ENCODE assay signal across 8 cellular contexts in the genomic region with DNA sequence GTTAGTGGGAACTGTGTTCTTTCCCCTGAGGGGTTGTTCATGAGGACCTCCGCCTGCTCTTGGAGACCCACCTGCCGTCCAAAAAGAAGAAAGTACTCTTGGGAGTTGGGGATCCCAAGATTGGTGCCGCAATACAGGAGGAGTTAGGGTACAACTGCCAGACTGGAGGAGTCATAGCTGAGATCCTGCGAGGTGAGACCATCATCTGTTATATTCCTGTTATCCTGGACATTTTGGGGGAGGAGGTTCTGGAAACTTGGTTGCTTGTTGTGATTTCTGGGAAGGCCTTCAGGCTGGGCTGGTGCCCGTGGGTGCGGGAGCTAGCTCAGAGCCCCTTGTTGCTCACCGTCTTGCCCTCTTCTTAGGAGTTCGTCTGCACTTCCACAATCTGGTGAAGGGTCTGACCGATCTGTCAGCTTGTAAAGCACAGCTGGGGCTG. TPM values are rescaled to one million over a fixed set of nuclear protein-coding genes. Genes with fewer than 3 reads are reported as not detected.
DNase-seq lines count a peak whose midpoint lies in the region; ATAC-seq and TF ChIP-seq lines count a peak whose summit lies in the region.

No MANE protein-coding gene starts in this region.

- H2AK5ac ChIP-seq in IMR-90 (ENCODE audit: low read depth, low read length) = no peak overlapping the region

- TF ChIP-seq RAD21 in IMR-90 (IDR thresholded peaks at IDR 0.05; ENCODE audit: low read length) = no peak

- no peak for TF ChIP-seq CTCF in CD4-positive, alpha-beta T cell (IDR thresholded peaks at IDR 0.05)
- no peak for TF ChIP-seq CTCF in IMR-90 (conservative IDR thresholded peaks at IDR 0.05; ENCODE audit: low read depth, low read length)
- no peak for TF ChIP-seq CTCF in brain (conservative IDR thresholded peaks at IDR 0.05)
- no peak for TF ChIP-seq CTCF in vagina (IDR thresholded peaks at IDR 0.05)

- peaks cover 16% of the 10 kb centered on the region for H3K9me1 ChIP-seq in IMR-90 (ENCODE audit: insufficient read depth, low read length)

- H3K36me3 Mint-ChIP-seq in CD4-positive, alpha-beta T cell (ENCODE audit: low read depth) = peaks cover 74% of the 10 kb centered on the region
- peaks cover 59% of the 10 kb centered on the region for H3K36me3 Mint-ChIP-seq in brain

- peaks cover 57% of the 10 kb centered on the region for H4K20me1 ChIP-seq in IMR-90 (ENCODE audit: insufficient read depth, low read length)

- H2BK120ac ChIP-seq in IMR-90 (ENCODE audit: low read depth, low read length) = no peak overlapping the region

- H4K8ac ChIP-seq in IMR-90 (ENCODE audit: low read depth in 2 of 2, low read length in 2 of 2) = 0 out of 4 replicates have a peak overlapping the region, but pooled peaks of 1 of the 2 experiments have one; percentile 2

- no peak overlapping the region for H4K91ac ChIP-seq in IMR-90 (ENCODE audit: insufficient read depth, low read depth, low read length)

- peak overlapping the region; percentile 52 for H2AFZ ChIP-seq in IMR-90 (replicated peaks; ENCODE audit: low read length, poor library complexity)

- WGBS in IMR-90 (ENCODE audit: extremely low coverage in 2 of 2, insufficient read length in 1 of 2), 2 experiments = 95% methylated on average over 5 of the region's 9 CpGs; no CpG with 5 or more reads in 1 of the 2 experiments

- H3K18ac ChIP-seq in IMR-90 (ENCODE audit: low read depth, low read length) = no peak overlapping the region

- no peak overlapping the region for H2BK5ac ChIP-seq in IMR-90 (ENCODE audit: low read depth, low read length, poor library complexity, severe bottlenecking)

- intact Hi-C loops in CD4-positive, alpha-beta T cell (cut with DNase I, micrococcal nuclease) = loop anchor here (5.0 kb wide), 3 partner anchors 132 to 753 kb away; partner anchors contain the start of genes DNAAF9 (in 1 of the 2) and SNRPB (in 1 of the 2)
- intact Hi-C loops in IMR-90 (cut with micrococcal nuclease) (no loop called here), vagina (cut with DNase I) (loop anchor here (10.0 kb wide), 1 partner anchor 120 kb away; the partner anchor contains the start of gene TMC2)

- BruUV-seq in IMR-90 (replicated peaks; lab: Mats Ljungman, UMichigan) = no TSS peak

- in situ Hi-C loops in IMR-90 (cut with MboI; ENCODE audit: low sequenced_read_pairs) = no loop called here

- peak overlapping the region; percentile 76 for H2AK9ac ChIP-seq in IMR-90 (replicated peaks; ENCODE audit: low read depth, low read length, poor library complexity)

- H3K14ac ChIP-seq in IMR-90 (replicated peaks; ENCODE audit: low read depth, low read length) = peak overlapping the region; percentile 87; the same call in 1 of the 2 replicates

- peak overlapping the region; percentile 82 for H3K27ac Mint-ChIP-seq in CD4-positive, alpha-beta T cell
- peak overlapping the region; percentile 55 to 96 (median 66) for H3K27ac Mint-ChIP-seq in brain

- no peak overlapping the region for H3K56ac ChIP-seq in IMR-90 (ENCODE audit: extremely low read depth, insufficient read depth, low read length)

- 0 out of 2 replicates have a peak overlapping the region, but pooled peaks have one; percentile 95 for H3K9ac ChIP-seq in IMR-90 (ENCODE audit: low read depth, low read length)

- no peaks in the 10 kb centered on the region for H3K9me3 ChIP-seq in CD4-positive, alpha-beta T cell (ENCODE audit: control insufficient read depth, low read length)
- H3K9me3 ChIP-seq in IMR-90 (ENCODE audit: control insufficient read depth, insufficient read depth, low read length) (no peaks in the 10 kb centered on the region), muscle layer of duodenum (ENCODE audit: control insufficient read depth in 1 of 2, low read length in 2 of 2) (no peaks in the 10 kb centered on the region), vagina (no peaks in the 10 kb centered on the region)

- peaks cover 55% of the 10 kb centered on the region for H3K36me3 ChIP-seq in IMR-90 (ENCODE audit: control insufficient read depth, insufficient read depth, low read length)
- peaks cover 43 to 54% of the 10 kb centered on the region in 2 donors for H3K36me3 ChIP-seq in muscle layer of duodenum (ENCODE audit: control insufficient read depth in 1 of 2, insufficient read depth in 2 of 2, low read length in 2 of 2)
- peaks cover 3 to 52% of the 10 kb centered on the region in 2 donors for H3K36me3 ChIP-seq in vagina

- H3K27me3 Mint-ChIP-seq in CD4-positive, alpha-beta T cell = no peaks in the 10 kb centered on the region
- peaks cover 3% of the 10 kb centered on the region for H3K27me3 Mint-ChIP-seq in brain

- H3K23ac ChIP-seq in IMR-90 (ENCODE audit: low read depth, low read length) = peak overlapping the region; percentile 92

- no peak for TF ChIP-seq POLR2A in IMR-90 (IDR thresholded peaks at IDR 0.05; ENCODE audit: low read depth, low read length)
- no peak for TF ChIP-seq POLR2A in vagina (IDR thresholded peaks at IDR 0.05)

- H3K4me3 Mint-ChIP-seq in CD4-positive, alpha-beta T cell = peak overlapping the region; percentile 95
- peak overlapping the region; percentile 91 to 94 (median 92) for H3K4me3 Mint-ChIP-seq in brain

- H3K27ac ChIP-seq in CD4-positive, alpha-beta T cell (ENCODE audit: low read depth, low read length) = peak overlapping the region; percentile 8
- no peak overlapping the region for H3K27ac ChIP-seq in IMR-90 (ENCODE audit: insufficient read depth, low read length)
- no peak overlapping the region for H3K27ac ChIP-seq in muscle layer of duodenum (ENCODE audit: low read length)
- H3K27ac ChIP-seq in vagina = no peak overlapping the region

- no peak overlapping the region for H2BK15ac ChIP-seq in IMR-90 (ENCODE audit: low read depth, low read length)

- no peaks in the 10 kb centered on the region for H3K27me3 ChIP-seq in CD4-positive, alpha-beta T cell (ENCODE audit: control insufficient read depth, insufficient read depth, low read length)
- H3K27me3 ChIP-seq in IMR-90 (ENCODE audit: control insufficient read depth, insufficient read depth, low read length) (no peaks in the 10 kb centered on the region), muscle layer of duodenum (ENCODE audit: low read depth, low read length) (no peaks in the 10 kb centered on the region), vagina (no peaks in the 10 kb centered on the region)

- H3K4me1 ChIP-seq in IMR-90 (ENCODE audit: control insufficient read depth, insufficient read depth, low read length) (peaks cover 5% of the 10 kb centered on the region), muscle layer of duodenum (ENCODE audit: control insufficient read depth in 1 of 2, insufficient read depth in 2 of 2, low read length in 2 of 2) (peaks cover 6 to 18% of the 10 kb centered on the region in 2 donors), vagina (peaks cover 28% of the 10 kb centered on the region)

- POLR2A ChIA-PET in CD4-positive, alpha-beta T cell (lab: Charles Lee) = interaction anchor here (3.7 to 6.2 kb wide), 2 partner anchors 10 to 184 kb away, joined by 45 to 124 read pairs; partner anchors contain the start of genes IDH3B and SNRPB
- POLR2A ChIA-PET in IMR-90 (lab: Charles Lee; ENCODE audit: unreplicated experiment) = no interaction called here

- dilution Hi-C loops in IMR-90 (cut with HindIII; ENCODE audit: low sequenced_read_pairs, unreplicated experiment) = no loop called here

- H3K4me3 ChIP-seq in IMR-90 (ENCODE audit: insufficient read depth, low read depth, low read length) (peak overlapping the region; percentile 90; the same call in 1 of the 2 replicates), muscle layer of duodenum (ENCODE audit: low read depth in 1 of 2, low read length in 2 of 2) (peak overlapping the region; percentile 31 to 99), vagina (no peak overlapping the region)

- peak overlapping the region; percentile 23; the same call in 1 of the 2 replicates for H3K4ac ChIP-seq in IMR-90 (ENCODE audit: low read depth, low read length)

- DNase-seq in CD4-positive, alpha-beta T cell = no peak
- no peak for DNase-seq in IMR-90
- no peak for DNase-seq in COLO668 (lab: John Stamatoyannopoulos, UW; ENCODE audit: unreplicated experiment)
- DNase-seq in vagina (ENCODE audit: extremely low spot score in 2 of 2) = no peak
- DNase-seq in DMS153 treated with DMSO at 0.1 percent for 48 hours (lab: John Stamatoyannopoulos, UW; ENCODE audit: unreplicated experiment) = no peak

- CTCF ChIA-PET in CD4-positive, alpha-beta T cell (lab: Charles Lee) = no interaction called here
- CTCF ChIA-PET in IMR-90 (lab: Yijun Ruan, JAX) = no interaction called here

- H3K9me3 Mint-ChIP-seq in CD4-positive, alpha-beta T cell = no peaks in the 10 kb centered on the region
- peaks cover 0 to 3% (median 0%) of the 10 kb centered on the region in 5 experiments for H3K9me3 Mint-ChIP-seq in brain

- peaks cover 48% of the 10 kb centered on the region for H3K4me1 Mint-ChIP-seq in CD4-positive, alpha-beta T cell (ENCODE audit: low read depth)
- H3K4me1 Mint-ChIP-seq in brain = peaks cover 28% of the 10 kb centered on the region

- H3K79me1 ChIP-seq in IMR-90 (ENCODE audit: low read depth in 1 of 2, low read length in 2 of 2) = peaks cover 28 to 60% of the 10 kb centered on the region in 2 experiments

- ATAC-seq in CD4-positive, alpha-beta T cell (ENCODE audit: poor library complexity) = no peak
- no peak for ATAC-seq in IMR-90 (ENCODE audit: low read depth)
- ATAC-seq in GM21723 (IDR thresholded peaks at IDR 0.05; ENCODE audit: unreplicated experiment) = no peak

- no peak overlapping the region for H2BK20ac ChIP-seq in IMR-90 (ENCODE audit: low read depth, low read length)

- no peak overlapping the region for H4K5ac ChIP-seq in IMR-90 (ENCODE audit: low read depth, low read length)

- peak overlapping the region; percentile 89; the same call in 1 of the 2 replicates for H3K4me2 ChIP-seq in IMR-90 (ENCODE audit: low read depth, low read length)

RNA-seq across cellular contexts. Expression of gene NOP56, which starts 2.0 kb away (rescaled TPM):
- 100 to 1,000 TPM; 261 to 262 TPM for total RNA-seq in CD4-positive, alpha-beta T cell
- total RNA-seq in IMR-90 (2012; rRNA removed) (170 and 231 TPM in 2 replicates), vagina (87.7 TPM)
- polyA plus RNA-seq in IMR-90 (2012; rRNA removed) (164 and 189 TPM in 2 replicates), brain (ENCODE audit: insufficient read depth, low read depth, low replicate concordance) (95.9 TPM)
- 49.1 and 88.8 TPM in 2 replicates for polyA plus RNA-seq in IMR-90 (2012; cell fraction: cytosol; rRNA removed)
- polyA plus RNA-seq in IMR-90 (2012; cell fraction: nucleus; rRNA removed; ENCODE audit: low replicate concordance) = 348 and 483 TPM in 2 replicates

RNA-seq across cellular contexts. Expression of gene IDH3B, which starts 9.6 kb away (rescaled TPM):
- 100 to 1,000 TPM; 171 to 181 TPM for total RNA-seq in CD4-positive, alpha-beta T cell
- total RNA-seq in IMR-90 (2012; rRNA removed) (160 and 165 TPM in 2 replicates), vagina (71.0 TPM)
- polyA plus RNA-seq in IMR-90 (2012; rRNA removed) (146 and 151 TPM in 2 replicates), brain (ENCODE audit: insufficient read depth, low read depth, low replicate concordance) (82.1 TPM)
- 97.1 and 105 TPM in 2 replicates for polyA plus RNA-seq in IMR-90 (2012; cell fraction: cytosol; rRNA removed)
- polyA plus RNA-seq in IMR-90 (2012; cell fraction: nucleus; rRNA removed; ENCODE audit: low replicate concordance) = 365 and 494 TPM in 2 replicates

RNA-seq across cellular contexts. Expression of gene EBF4, which starts 38.2 kb away (rescaled TPM):
- 1 to 10 TPM; 4.2 to 5.1 TPM for total RNA-seq in CD4-positive, alpha-beta T cell
- total RNA-seq in IMR-90 (2012; rRNA removed) (under 0.01 and 0.18 TPM in 2 replicates), vagina (23.1 TPM)
- polyA plus RNA-seq in IMR-90 (2012; rRNA removed) (1.0 and 1.1 TPM in 2 replicates), brain (ENCODE audit: insufficient read depth, low read depth, low replicate concordance) (20.4 TPM)
- 0.50 and 1.1 TPM in 2 replicates for polyA plus RNA-seq in IMR-90 (2012; cell fraction: cytosol; rRNA removed)
- polyA plus RNA-seq in IMR-90 (2012; cell fraction: nucleus; rRNA removed; ENCODE audit: low replicate concordance) = 5.7 and 8.7 TPM in 2 replicates

Comparison
In these comparisons a context has a peak if more than half of its experiments do, and no peak if none do; other contexts are left out.
1. H3K4me3 ChIP-seq: peak in IMR-90 (single experiment) and muscle layer of duodenum (2 of 2); none in vagina (0 of 2).